In genomic region chr3:12180218-12180617, GRCh38 we compare ENCODE assay signal across 12 cellular contexts. TPM values are rescaled to one million over a fixed set of nuclear protein-coding genes. Genes with fewer than 3 reads are reported as not detected.
DNase-seq lines count a peak whose midpoint lies in the region; ATAC-seq and TF ChIP-seq lines count a peak whose summit lies in the region.
"Had no signal": no experiment of that assay in that cellular context is flagged by ENCODE, and none has a peak within 500 bp of the region (broad histone marks: within the 10 kb centered on the region; RNA-seq: fewer than 3 reads in every experiment).

No MANE protein-coding gene starts in this region.

- no peaks in the 10 kb centered on the region for H3K36me3 ChIP-seq in body of pancreas (replicated peaks in 1 of 2; ENCODE audit: insufficient read depth in 1 of 2, low read depth in 2 of 2)
- H3K36me3 ChIP-seq in tibial artery, result no peaks in the 10 kb centered on the region

- H3K27ac Mint-ChIP-seq in nephron progenitor cell, result no peak overlapping the region
- H3K27ac Mint-ChIP-seq: progenitor cell of endocrine pancreas had no signal

- WGBS in body of pancreas, 2 donors, result 33 to 39% methylated on average over 5 to 6 of the region's 6 CpGs

- peaks cover 28% of the 10 kb centered on the region for H3K4me1 Mint-ChIP-seq in nephron progenitor cell

- H3K9me3 Mint-ChIP-seq in nephron progenitor cell, result no peaks in the 10 kb centered on the region

- no peaks in the 10 kb centered on the region for H3K27me3 ChIP-seq in body of pancreas
- H3K27me3 ChIP-seq in tibial artery, result no peaks in the 10 kb centered on the region

- intact Hi-C loops in body of pancreas (cut with DNase I), result no loop called here
- intact Hi-C loops in tibial artery (cut with DNase I; ENCODE audit: low total_unique reads), result no loop called here

- peak; percentile 4 for DNase-seq in DMS 273 (lab: John Stamatoyannopoulos, UW; ENCODE audit: unreplicated experiment)
- no peak for DNase-seq in DMS 273 treated with DMSO at 0.1 percent for 48 hours (lab: John Stamatoyannopoulos, UW)
- DNase-seq in body of pancreas, result peak; percentile 54 to 68 (median 61)
- DNase-seq in hepatic stellate cell (ENCODE audit: low spot score), result peak; percentile 79
- peak; percentile 49 to 90 for DNase-seq in tibial artery
- no peak for DNase-seq in nephron progenitor cell
- no peak for DNase-seq in NOMO-1 treated with dmso at 0.1 percent for 144 hours (lab: John Stamatoyannopoulos, UW; ENCODE audit: unreplicated experiment)
- DNase-seq: amniotic stem cell, NCI-H526 treated with DMSO at 0.1 percent for 48 hours had no signal

- TF ChIP-seq CTCF in body of pancreas (IDR thresholded peaks at IDR 0.05) (peak in 4 of 7 experiments; percentile 10 to 27 (median 18)), tibial artery (IDR thresholded peaks at IDR 0.05) (no peak), nephron progenitor cell (IDR thresholded peaks at IDR 0.05) (no peak)

- no peaks in the 10 kb centered on the region for H3K9me3 ChIP-seq in body of pancreas
- no peaks in the 10 kb centered on the region for H3K9me3 ChIP-seq in tibial artery

- no peak for TF ChIP-seq POLR2A in body of pancreas (IDR thresholded peaks at IDR 0.05)

- no peak overlapping the region for H3K4me3 Mint-ChIP-seq in nephron progenitor cell

- peaks cover 11% of the 10 kb centered on the region for H3K27me3 Mint-ChIP-seq in nephron progenitor cell (ENCODE audit: low read depth, poor library complexity)
- H3K27me3 Mint-ChIP-seq: progenitor cell of endocrine pancreas had no signal

- H3K4me3 ChIP-seq in body of pancreas (no peak overlapping the region), tibial artery (no peak overlapping the region)

- peak overlapping the region in 2 of 4 donors; percentile 20 to 44 for H3K27ac ChIP-seq in body of pancreas
- H3K27ac ChIP-seq in tibial artery, result peak overlapping the region; percentile 56 to 60
- H3K27ac ChIP-seq: 22Rv1 had no signal

- peak; percentile 78 for ATAC-seq in body of pancreas
- ATAC-seq in GM19455 (IDR thresholded peaks at IDR 0.05; ENCODE audit: unreplicated experiment), result no peak

- no peaks in the 10 kb centered on the region for H3K36me3 Mint-ChIP-seq in nephron progenitor cell (ENCODE audit: low read depth)

- H3K4me1 ChIP-seq in body of pancreas (no peaks in the 10 kb centered on the region), tibial artery (peaks cover 0 to 51% (median 21%) of the 10 kb centered on the region in 4 donors)

RNA-seq across cellular contexts. Expression of gene TIMP4, which starts 21.5 kb away (rescaled TPM):
- total RNA-seq in body of pancreas, result 10 to 100 TPM; 11.7 to 41.5 TPM
- total RNA-seq: progenitor cell of endocrine pancreas had no signal

Comparison
In these comparisons a context has a peak if more than half of its experiments do, and no peak if none do; other contexts are left out.
1. DNase-seq: peak in DMS 273 (single experiment), body of pancreas (4 of 4), hepatic stellate cell (single experiment) and tibial artery (2 of 2); none in DMS 273 treated with DMSO at 0.1 percent for 48 hours (single experiment), nephron progenitor cell (single experiment) and NOMO-1 treated with dmso at 0.1 percent for 144 hours (single experiment).
2. CTCF ChIP-seq: peak in body of pancreas (4 of 7); none in tibial artery (0 of 2) and nephron progenitor cell (single experiment).